25 cellular contexts compared by ENCODE assay signal in the genomic region with DNA sequence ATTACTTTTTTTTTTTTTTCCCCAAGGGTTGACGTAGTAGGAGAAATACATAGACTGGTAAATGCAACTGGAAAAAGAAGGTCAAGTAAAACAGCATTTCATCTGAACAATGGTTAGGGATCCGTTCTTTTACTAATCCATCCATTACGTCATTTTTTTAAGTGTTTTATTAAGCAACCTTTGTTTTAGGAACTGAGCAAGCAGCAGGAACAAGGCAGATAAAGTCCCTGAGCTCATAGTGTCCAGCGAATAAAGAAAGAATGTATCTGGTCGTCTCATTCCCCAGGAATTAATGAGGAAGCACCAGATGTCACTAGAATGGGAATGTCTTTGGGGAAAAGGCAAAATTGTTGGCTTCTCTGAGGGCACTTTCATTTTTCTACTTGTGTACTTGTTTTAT.
"Had no signal": no experiment of that assay in that cellular context is flagged by ENCODE, and none has a peak within 500 bp of the region (broad histone marks: within the 10 kb centered on the region; RNA-seq: fewer than 3 reads in every experiment).

No MANE protein-coding gene starts in this region.

- H3K9me3 Mint-ChIP-seq: activated naive CD8-positive, alpha-beta T cell treated with anti-CD3 and anti-CD28 coated beads, Interleukin-2, amount 10 ng/mL, durations not matched to agents 7 days and 5 days; T-helper 1 cell treated with Interleukin-12 subunit alpha and Interleukin-12 subunit beta and Interleukin-4 antibody, amounts not matched to agents 30 μg/mL and 1 μg/mL, for 36 hours had no signal

- H3K79me2 ChIP-seq: hepatocyte had no signal

- H3K4me3 Mint-ChIP-seq: activated B cell treated with CpG ODN at 0.5 μM for 24 hours; activated CD4-positive, alpha-beta T cell treated with anti-CD3 and anti-CD28 coated beads for 36 hours; activated naive CD4-positive, alpha-beta T cell treated with anti-CD3 and anti-CD28 coated beads for 36 hours; activated naive CD8-positive, alpha-beta T cell treated with anti-CD3 and anti-CD28 coated beads, Interleukin-2, amount 10 ng/mL, durations not matched to agents 7 days and 5 days; activated T-cell treated with anti-CD3 and anti-CD28 coated beads, Interleukin-2, amount 50 U/mL, for 72 hours; effector memory CD8-positive, alpha-beta T cell; immature natural killer cell; mesothelial cell of epicardium; naive thymus-derived CD8-positive, alpha-beta T cell; T-helper 1 cell treated with Interleukin-12 subunit alpha and Interleukin-12 subunit beta and Interleukin-4 antibody, amounts not matched to agents 30 μg/mL and 1 μg/mL, for 36 hours had no signal

- H3K4me3 ChIP-seq: colonic mucosa, esophagus muscularis mucosa, hepatocyte, thyroid gland, upper lobe of right lung had no signal

- DNase-seq: activated B cell treated with CpG ODN at 0.5 μM for 24 hours; activated CD4-positive, alpha-beta T cell treated with anti-CD3 and anti-CD28 coated beads for 36 hours; activated CD4-positive, alpha-beta T cell treated with anti-CD3 and anti-CD28 coated beads, Interleukin-2, amount 50 U/mL, for 48 hours; activated effector memory CD4-positive, alpha-beta T cell treated with Interleukin-2 at 50 U/mL for 16 hours; activated naive CD4-positive, alpha-beta T cell treated with anti-CD3 and anti-CD28 coated beads for 36 hours; activated naive CD8-positive, alpha-beta T cell treated with anti-CD3 and anti-CD28 coated beads, Interleukin-2, amount 10 ng/mL, durations not matched to agents 7 days and 5 days; activated T-cell treated with anti-CD3 and anti-CD28 coated beads, Interleukin-2, amount 50 U/mL, for 72 hours; amygdala; colonic mucosa; dorsolateral prefrontal cortex; effector memory CD8-positive, alpha-beta T cell; immature natural killer cell; naive thymus-derived CD8-positive, alpha-beta T cell; retina; stimulated activated CD4-positive, alpha-beta T cell treated with anti-CD3 and anti-CD28 coated beads, Interleukin-4, amount 100 ng/mL, for 24 hours; stimulated activated naive CD8-positive, alpha-beta T cell treated with anti-CD3 and anti-CD28 coated beads, Interleukin-15, Interleukin-2, amounts not matched to agents 100 U/mL and 50 U/mL, for 24 hours; T1000; thyroid gland; upper lobe of right lung had no signal

- H3K4me1 Mint-ChIP-seq: activated B cell treated with CpG ODN at 0.5 μM for 24 hours; activated CD4-positive, alpha-beta T cell treated with anti-CD3 and anti-CD28 coated beads for 36 hours; activated naive CD8-positive, alpha-beta T cell treated with anti-CD3 and anti-CD28 coated beads, Interleukin-2, amount 10 ng/mL, durations not matched to agents 7 days and 5 days; immature natural killer cell; naive thymus-derived CD8-positive, alpha-beta T cell had no signal

- ATAC-seq: activated CD4-positive, alpha-beta T cell treated with anti-CD3 and anti-CD28 coated beads for 36 hours; activated T-cell treated with anti-CD3 and anti-CD28 coated beads, Interleukin-2, amount 50 U/mL, for 72 hours; effector memory CD8-positive, alpha-beta T cell; left lobe of liver; naive thymus-derived CD8-positive, alpha-beta T cell; stimulated activated naive CD8-positive, alpha-beta T cell treated with anti-CD3 and anti-CD28 coated beads, Interleukin-15, Interleukin-2, amounts not matched to agents 100 U/mL and 50 U/mL, for 24 hours; upper lobe of right lung had no signal

- H3K27me3 ChIP-seq: colonic mucosa, dorsolateral prefrontal cortex, esophagus muscularis mucosa, hepatocyte, thyroid gland, upper lobe of right lung had no signal

- H3K4me1 ChIP-seq: colonic mucosa, esophagus muscularis mucosa, thyroid gland, upper lobe of right lung had no signal

- H3K36me3 Mint-ChIP-seq: activated naive CD8-positive, alpha-beta T cell treated with anti-CD3 and anti-CD28 coated beads, Interleukin-2, amount 10 ng/mL, durations not matched to agents 7 days and 5 days; immature natural killer cell; mesothelial cell of epicardium; naive thymus-derived CD8-positive, alpha-beta T cell had no signal

- H3K27ac Mint-ChIP-seq: activated B cell treated with CpG ODN at 0.5 μM for 24 hours; activated CD4-positive, alpha-beta T cell treated with anti-CD3 and anti-CD28 coated beads for 36 hours; activated naive CD4-positive, alpha-beta T cell treated with anti-CD3 and anti-CD28 coated beads for 36 hours; activated naive CD8-positive, alpha-beta T cell treated with anti-CD3 and anti-CD28 coated beads, Interleukin-2, amount 10 ng/mL, durations not matched to agents 7 days and 5 days; activated T-cell treated with anti-CD3 and anti-CD28 coated beads, Interleukin-2, amount 50 U/mL, for 72 hours; effector memory CD8-positive, alpha-beta T cell; immature natural killer cell; mesothelial cell of epicardium; naive thymus-derived CD8-positive, alpha-beta T cell; progenitor cell of endocrine pancreas; T-helper 1 cell treated with Interleukin-12 subunit alpha and Interleukin-12 subunit beta and Interleukin-4 antibody, amounts not matched to agents 30 μg/mL and 1 μg/mL, for 36 hours had no signal

- H3K36me3 ChIP-seq: colonic mucosa, esophagus muscularis mucosa, thyroid gland, upper lobe of right lung had no signal

- H3K27ac ChIP-seq: colonic mucosa, dorsolateral prefrontal cortex, esophagus muscularis mucosa, hepatocyte, thyroid gland, upper lobe of right lung had no signal

- H3K27me3 Mint-ChIP-seq: activated B cell treated with CpG ODN at 0.5 μM for 24 hours; activated CD4-positive, alpha-beta T cell treated with anti-CD3 and anti-CD28 coated beads for 36 hours; activated naive CD8-positive, alpha-beta T cell treated with anti-CD3 and anti-CD28 coated beads, Interleukin-2, amount 10 ng/mL, durations not matched to agents 7 days and 5 days; effector memory CD8-positive, alpha-beta T cell; naive thymus-derived CD8-positive, alpha-beta T cell had no signal

- H3K9me3 ChIP-seq: colonic mucosa, esophagus muscularis mucosa, thyroid gland, upper lobe of right lung had no signal

- H2AFZ ChIP-seq: hepatocyte had no signal

- H3K4me2 ChIP-seq: hepatocyte had no signal
